8 cellular contexts compared by ENCODE assay signal in the genomic region with DNA sequence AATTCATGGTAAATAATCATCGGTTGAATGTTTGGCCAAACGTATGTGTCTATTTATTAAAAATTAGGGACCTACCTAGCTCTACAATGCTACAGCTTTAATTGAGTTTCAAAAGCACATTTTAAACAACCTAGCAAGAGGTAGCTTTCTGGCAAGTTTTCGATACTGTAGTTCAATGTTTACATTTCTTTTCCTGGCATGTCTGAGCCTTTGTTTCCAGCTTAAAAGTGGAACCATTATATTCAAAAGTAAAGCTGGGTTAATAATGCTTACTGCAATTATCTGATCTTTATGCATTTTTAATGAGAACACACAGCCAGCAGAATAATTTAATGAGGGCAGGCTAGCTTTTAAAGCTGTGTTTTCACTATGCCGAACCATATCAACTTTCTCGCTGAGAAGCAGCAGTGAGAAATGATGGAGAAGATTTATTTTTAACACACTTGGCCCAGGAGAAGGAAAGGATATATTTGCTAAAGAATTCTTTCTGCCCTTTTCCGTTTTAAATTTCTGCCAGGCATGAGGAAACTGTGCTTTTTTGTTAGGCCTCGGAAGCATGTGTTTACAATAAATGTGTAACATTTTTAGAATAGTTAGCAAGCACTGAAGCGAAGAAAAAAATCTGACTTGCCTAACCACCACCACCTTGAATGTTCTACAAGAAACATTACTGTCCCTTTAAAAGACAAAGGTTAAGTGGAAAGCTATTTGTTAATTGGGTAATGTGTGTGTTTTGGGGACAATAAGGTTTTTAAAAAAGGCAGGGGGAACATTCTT. TPM values are rescaled to one million over a fixed set of nuclear protein-coding genes. Genes with fewer than 3 reads are reported as not detected.
A peak's percentile ranks its signal among the peaks of the same experiment; 100 is the strongest.
DNase-seq lines count a peak whose midpoint lies in the region; ATAC-seq and TF ChIP-seq lines count a peak whose summit lies in the region.

No MANE protein-coding gene starts in this region.

- H3K4me1 Mint-ChIP-seq in activated T-cell treated with anti-CD3 and anti-CD28 coated beads, Interleukin-2, amount 50 U/mL, for 4 hours (ENCODE audit: low read depth): peaks cover 52% of the 10 kb centered on the region

- no peaks in the 10 kb centered on the region for H3K9me3 Mint-ChIP-seq in activated T-cell treated with anti-CD3 and anti-CD28 coated beads, Interleukin-2, amount 50 U/mL, for 4 hours

- ATAC-seq in activated T-cell treated with anti-CD3 and anti-CD28 coated beads, Interleukin-2, amount 50 U/mL, for 4 hours: no peak
- no peak for ATAC-seq in foreskin keratinocyte
- no peak for ATAC-seq in GM19324 (IDR thresholded peaks at IDR 0.05; ENCODE audit: low FRiP score, unreplicated experiment)
- no peak for ATAC-seq in GM19351 (IDR thresholded peaks at IDR 0.05; ENCODE audit: unreplicated experiment)

- no peaks in the 10 kb centered on the region for H3K27me3 Mint-ChIP-seq in activated T-cell treated with anti-CD3 and anti-CD28 coated beads, Interleukin-2, amount 50 U/mL, for 4 hours (ENCODE audit: low read depth)

- peak overlapping the region; percentile 99 for H3K4me2 ChIP-seq in SU-DHL-6 (ENCODE audit: low read depth, low read length, poor library complexity, severe bottlenecking)

- H3K36me3 Mint-ChIP-seq in activated T-cell treated with anti-CD3 and anti-CD28 coated beads, Interleukin-2, amount 50 U/mL, for 4 hours (ENCODE audit: insufficient read depth): no peaks in the 10 kb centered on the region

- peak overlapping the region; percentile 87 for H3K4me3 Mint-ChIP-seq in activated T-cell treated with anti-CD3 and anti-CD28 coated beads, Interleukin-2, amount 50 U/mL, for 4 hours

- H3K36me3 ChIP-seq in SU-DHL-6 (ENCODE audit: low read length): no peaks in the 10 kb centered on the region

- no peaks in the 10 kb centered on the region for H3K9me2 ChIP-seq in SU-DHL-6 (replicated peaks; ENCODE audit: insufficient read depth, low read length)

- peak overlapping the region; percentile 49 for H3K27ac ChIP-seq in SU-DHL-6 (ENCODE audit: low read depth, low read length)
- peak overlapping the region; percentile 83 for H3K27ac ChIP-seq in foreskin keratinocyte

- TF ChIP-seq CTCF in SU-DHL-6 (IDR thresholded peaks at IDR 0.05; ENCODE audit: insufficient read depth, low read length, poor library complexity, severe bottlenecking): no peak
- no peak for TF ChIP-seq CTCF in foreskin keratinocyte (conservative IDR thresholded peaks at IDR 0.05)

- H3K27me3 ChIP-seq in SU-DHL-6 (ENCODE audit: low read length) (no peaks in the 10 kb centered on the region), foreskin keratinocyte (no peaks in the 10 kb centered on the region)

- DNase-seq in activated T-cell treated with anti-CD3 and anti-CD28 coated beads, Interleukin-2, amount 50 U/mL, for 4 hours: no peak
- DNase-seq in activated T-cell treated with anti-CD3 and anti-CD28 coated beads, Interleukin-2, amount 50 U/mL, for 1 hour: no peak
- DNase-seq in foreskin keratinocyte (no peak), skeletal muscle cell (ENCODE audit: low read depth) (no peak), HK-2 (ENCODE audit: unreplicated experiment) (no peak)

- H3K9me3 ChIP-seq in SU-DHL-6 (ENCODE audit: insufficient read depth, low read length): no peaks in the 10 kb centered on the region

- no peaks in the 10 kb centered on the region; the same call in 1 of the 2 replicates for H3F3A ChIP-seq in SU-DHL-6 (ENCODE audit: insufficient read depth)

- H3K9ac ChIP-seq in SU-DHL-6 (ENCODE audit: low read length): peak overlapping the region; percentile 62

- H3K79me2 ChIP-seq in SU-DHL-6 (ENCODE audit: insufficient read depth, low read length): peaks cover 10% of the 10 kb centered on the region; the same call in 1 of the 2 replicates

- H3K4me3 ChIP-seq in SU-DHL-6 (ENCODE audit: insufficient read depth, low read length, poor library complexity, severe bottlenecking) (peak overlapping the region; percentile 85), skeletal muscle cell (ENCODE audit: low read depth, low read length) (peak overlapping the region; percentile 74)

- H3K4me1 ChIP-seq in foreskin keratinocyte: peaks cover 42% of the 10 kb centered on the region

- peak overlapping the region; percentile 96 for H2AFZ ChIP-seq in SU-DHL-6 (ENCODE audit: low read depth, low read length, severe bottlenecking)

- no peaks in the 10 kb centered on the region; the same call in 1 of the 2 replicates for H4K20me1 ChIP-seq in SU-DHL-6 (ENCODE audit: low read depth, low read length)

RNA-seq across cellular contexts. Expression of a gene that starts 1.0 kb away (rescaled TPM):
- total RNA-seq in activated T-cell treated with anti-CD3 and anti-CD28 coated beads, Interleukin-2, amount 50 U/mL, for 4 hours: 10 to 100 TPM; 10.3 to 11.7 (median 11.4) TPM
- 27.3 and 33.1 TPM in 2 replicates for total RNA-seq in foreskin keratinocyte
- 5.0 and 5.2 TPM in 2 replicates for polyA plus RNA-seq in foreskin keratinocyte
